In the genomic region with DNA sequence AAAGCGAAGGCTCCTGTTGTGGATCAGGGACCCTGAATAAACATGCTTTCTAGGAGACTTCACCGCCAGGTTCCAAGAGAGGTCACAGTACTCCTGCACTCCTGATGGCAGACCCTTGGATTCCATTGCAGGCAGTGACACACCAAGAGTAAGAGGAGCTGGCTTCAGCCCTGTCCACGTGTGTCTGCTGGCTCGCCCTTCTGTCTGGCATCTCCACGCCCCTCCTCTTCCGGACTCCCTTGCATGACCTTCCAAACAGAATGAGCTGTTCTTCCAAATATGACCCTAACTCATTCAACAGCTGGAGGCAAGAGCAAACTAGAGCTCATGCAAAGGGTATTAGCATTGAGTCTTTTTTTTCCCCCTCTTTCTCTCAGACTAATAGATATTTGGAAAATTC, we compare ENCODE assay signal across 11 cellular contexts.
DNase-seq lines count a peak whose midpoint lies in the region; ATAC-seq and TF ChIP-seq lines count a peak whose summit lies in the region.
"Had no signal": no experiment of that assay in that cellular context is flagged by ENCODE, and none has a peak within 500 bp of the region (broad histone marks: within the 10 kb centered on the region; RNA-seq: fewer than 3 reads in every experiment).

No MANE protein-coding gene starts in this region.

- DNase-seq in AG08396 (ENCODE audit: low spot score) (peak; percentile 9), choroid plexus epithelial cell (ENCODE audit: low read depth) (peak; percentile 55), memory B cell (ENCODE audit: low spot score in 2 of 2) (no peak), NCI-H2081 (lab: John Stamatoyannopoulos, UW) (no peak), NCI-H2227 (lab: John Stamatoyannopoulos, UW; ENCODE audit: unreplicated experiment) (no peak), germinal center (ENCODE audit: low spot score) (no peak)
- no peak for DNase-seq in activated effector memory CD4-positive, alpha-beta T cell treated with anti-CD3 and anti-CD28 coated beads, Interleukin-2, amount 50 U/mL, for 16 hours
- DNase-seq: NCI-H1417 had no signal

- H3K4me3 Mint-ChIP-seq in IgD-negative memory B cell (peak overlapping the region; percentile 80 to 91 (median 88)), memory B cell (peak overlapping the region; percentile 78)
- H3K4me3 Mint-ChIP-seq: dendritic cell treated with granulocyte-macrophage colony-stimulating factor and Interleukin-4, amounts not matched to agents 40 ng/mL and 50 ng/mL, for 4 days; T-helper 1 cell treated with Interleukin-12 subunit alpha and Interleukin-12 subunit beta and Interleukin-4 antibody, amounts not matched to agents 30 μg/mL and 1 μg/mL, for 36 hours had no signal

- no peaks in the 10 kb centered on the region for H3K9me3 Mint-ChIP-seq in IgD-negative memory B cell
- H3K9me3 Mint-ChIP-seq in memory B cell, result no peaks in the 10 kb centered on the region
- H3K9me3 Mint-ChIP-seq: dendritic cell treated with granulocyte-macrophage colony-stimulating factor and Interleukin-4, amounts not matched to agents 40 ng/mL and 50 ng/mL, for 4 days; T-helper 1 cell treated with Interleukin-12 subunit alpha and Interleukin-12 subunit beta and Interleukin-4 antibody, amounts not matched to agents 30 μg/mL and 1 μg/mL, for 36 hours had no signal

- no peak for ATAC-seq in memory B cell (ENCODE audit: low read depth)

- H3K4me1 Mint-ChIP-seq in IgD-negative memory B cell (peaks cover 52 to 64% (median 61%) of the 10 kb centered on the region in 3 donors), memory B cell (peaks cover 48% of the 10 kb centered on the region)

- peaks cover 1% of the 10 kb centered on the region for H3K27me3 Mint-ChIP-seq in IgD-negative memory B cell
- H3K27me3 Mint-ChIP-seq in memory B cell, result no peaks in the 10 kb centered on the region
- H3K27me3 Mint-ChIP-seq: dendritic cell treated with granulocyte-macrophage colony-stimulating factor and Interleukin-4, amounts not matched to agents 40 ng/mL and 50 ng/mL, for 4 days had no signal

- H3K27ac Mint-ChIP-seq in IgD-negative memory B cell (peak overlapping the region; percentile 93 to 97 (median 95)), memory B cell (peak overlapping the region; percentile 91)
- H3K27ac Mint-ChIP-seq: dendritic cell treated with granulocyte-macrophage colony-stimulating factor and Interleukin-4, amounts not matched to agents 40 ng/mL and 50 ng/mL, for 4 days; T-helper 1 cell treated with Interleukin-12 subunit alpha and Interleukin-12 subunit beta and Interleukin-4 antibody, amounts not matched to agents 30 μg/mL and 1 μg/mL, for 36 hours had no signal

- no peak for TF ChIP-seq CTCF in choroid plexus epithelial cell (conservative IDR thresholded peaks at IDR 0.05; ENCODE audit: low read depth, low read length)

- H3K36me3 Mint-ChIP-seq in IgD-negative memory B cell, result peaks cover 13% of the 10 kb centered on the region
- peaks cover 11% of the 10 kb centered on the region for H3K36me3 Mint-ChIP-seq in memory B cell

- no peak overlapping the region for H3K4me3 ChIP-seq in choroid plexus epithelial cell (ENCODE audit: low read depth, low read length)

Comparison
In these comparisons a context has a peak if more than half of its experiments do, and no peak if none do; other contexts are left out.
1. DNase-seq: peak in AG08396 (single experiment) and choroid plexus epithelial cell (single experiment); none in memory B cell (0 of 2), NCI-H2081 (0 of 2), NCI-H2227 (single experiment), activated effector memory CD4-positive, alpha-beta T cell treated with anti-CD3 and anti-CD28 coated beads, Interleukin-2, amount 50 U/mL, for 16 hours (single experiment) and germinal center (single experiment).